Comparison of ENCODE assay signal across 19 cellular contexts in the genomic region with DNA sequence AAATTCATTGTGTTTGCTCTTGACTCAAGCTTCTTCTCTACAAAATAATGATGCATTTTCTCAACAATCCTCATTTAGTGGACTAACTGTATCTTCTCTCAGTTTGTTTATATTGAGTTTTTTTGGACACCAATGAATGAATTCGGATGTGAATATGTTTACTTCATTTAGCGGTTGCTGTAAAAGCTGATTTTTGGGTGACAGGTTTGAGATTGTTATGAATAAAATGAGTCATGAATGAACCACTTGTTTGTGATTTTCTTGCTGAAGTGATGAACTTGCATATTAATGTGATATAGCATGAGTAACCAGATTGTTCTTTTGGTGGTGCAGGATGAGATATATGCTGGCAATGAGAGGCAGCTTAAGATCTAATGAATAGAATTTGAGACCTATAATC.
"Had no signal": no experiment of that assay in that cellular context is flagged by ENCODE, and none has a peak within 500 bp of the region (broad histone marks: within the 10 kb centered on the region; RNA-seq: fewer than 3 reads in every experiment).

No MANE protein-coding gene starts in this region.

- DNase-seq: activated CD4-positive, alpha-beta T cell treated with anti-CD3 and anti-CD28 coated beads, Interleukin-2, amount 50 U/mL, for 1 hour; activated CD8-positive, alpha-beta memory T cell treated with anti-CD3 and anti-CD28 coated beads, Interleukin-2, amount 50 U/mL, for 4 hours; activated effector memory CD4-positive, alpha-beta T cell treated with Interleukin-2 at 50 U/mL for 16 hours; activated naive CD4-positive, alpha-beta T cell treated with anti-CD3 and anti-CD28 coated beads, Interleukin-2, amount 10 ng/mL, durations not matched to agents 7 days and 5 days; activated naive CD8-positive, alpha-beta T cell treated with anti-CD3 and anti-CD28 coated beads, Interleukin-2, amount 50 U/mL, for 24 hours; activated T-cell treated with anti-CD3 and anti-CD28 coated beads, Interleukin-2, amount 50 U/mL, for 4 hours; anterior cingulate cortex; effector CD8-positive, alpha-beta T cell; esophagus squamous epithelium; foreskin fibroblast; glutamatergic neuron; hippocampal formation; left cardiac atrium; mesenchymal stem cell; naive thymus-derived CD4-positive, alpha-beta T cell; stimulated activated naive CD4-positive, alpha-beta T cell had no signal

- H3K36me3 ChIP-seq: breast epithelium, esophagus squamous epithelium, tibial nerve had no signal

- H3K4me3 Mint-ChIP-seq: activated naive CD4-positive, alpha-beta T cell treated with anti-CD3 and anti-CD28 coated beads, Interleukin-2, amount 10 ng/mL, durations not matched to agents 7 days and 5 days; activated naive CD8-positive, alpha-beta T cell treated with anti-CD3 and anti-CD28 coated beads, Interleukin-2, amount 50 U/mL, for 24 hours; activated T-cell treated with anti-CD3 and anti-CD28 coated beads, Interleukin-2, amount 50 U/mL, for 4 hours; naive thymus-derived CD4-positive, alpha-beta T cell had no signal

- H3K27ac ChIP-seq: breast epithelium, esophagus squamous epithelium had no signal

- H3K9me3 Mint-ChIP-seq: activated naive CD4-positive, alpha-beta T cell treated with anti-CD3 and anti-CD28 coated beads, Interleukin-2, amount 10 ng/mL, durations not matched to agents 7 days and 5 days; activated naive CD8-positive, alpha-beta T cell treated with anti-CD3 and anti-CD28 coated beads, Interleukin-2, amount 50 U/mL, for 24 hours; activated T-cell treated with anti-CD3 and anti-CD28 coated beads, Interleukin-2, amount 50 U/mL, for 4 hours had no signal

- H3K4me3 ChIP-seq: breast epithelium, esophagus squamous epithelium, tibial nerve had no signal

- H3K4me1 ChIP-seq: breast epithelium had no signal

- H3K9me3 ChIP-seq: esophagus squamous epithelium had no signal

- ATAC-seq: activated CD4-positive, CD25-positive, alpha-beta regulatory T cell treated with anti-CD3 and anti-CD28 coated beads, Interleukin-2, amount 50 U/mL, for 24 hours; activated naive CD8-positive, alpha-beta T cell treated with anti-CD3 and anti-CD28 coated beads, Interleukin-2, amount 50 U/mL, for 24 hours; activated T-cell treated with anti-CD3 and anti-CD28 coated beads, Interleukin-2, amount 50 U/mL, for 4 hours; left cardiac atrium; naive thymus-derived CD4-positive, alpha-beta T cell had no signal

- H3K27ac Mint-ChIP-seq: activated naive CD4-positive, alpha-beta T cell treated with anti-CD3 and anti-CD28 coated beads, Interleukin-2, amount 10 ng/mL, durations not matched to agents 7 days and 5 days; activated naive CD8-positive, alpha-beta T cell treated with anti-CD3 and anti-CD28 coated beads, Interleukin-2, amount 50 U/mL, for 24 hours; naive thymus-derived CD4-positive, alpha-beta T cell had no signal

- H3K36me3 Mint-ChIP-seq: activated naive CD4-positive, alpha-beta T cell treated with anti-CD3 and anti-CD28 coated beads, Interleukin-2, amount 10 ng/mL, durations not matched to agents 7 days and 5 days had no signal
